8 cellular contexts compared by ENCODE assay signal in genomic region chr12:94621662-94622359, GRCh38. TPM values are rescaled to one million over a fixed set of nuclear protein-coding genes. Genes with fewer than 3 reads are reported as not detected.
DNase-seq lines count a peak whose midpoint lies in the region; TF ChIP-seq lines count a peak whose summit lies in the region.

No MANE protein-coding gene starts in this region.

- H3K4me2 ChIP-seq in OCI-LY3 (ENCODE audit: low read length) (peak overlapping the region; percentile 79), neural progenitor cell (no peak overlapping the region), H9 (ENCODE audit: insufficient read depth, insufficient read length, low read length) (no peak overlapping the region)

- H3K79me2 ChIP-seq in OCI-LY3 (ENCODE audit: low read length) = no peaks in the 10 kb centered on the region; the same call in 1 of the 2 replicates
- no peaks in the 10 kb centered on the region for H3K79me2 ChIP-seq in neural progenitor cell (ENCODE audit: low read depth)
- H3K79me2 ChIP-seq in H9 (ENCODE audit: insufficient read depth, low read length) = no peaks in the 10 kb centered on the region

- H4K5ac ChIP-seq in H9 (ENCODE audit: insufficient read length, low read depth, low read length) = no peak overlapping the region

- H2BK120ac ChIP-seq in H9 (ENCODE audit: low read depth, low read length, poor library complexity, severe bottlenecking) = no peak overlapping the region

- H2AK5ac ChIP-seq in H9 (ENCODE audit: insufficient read length, low read length) = no peak overlapping the region

- H3T11ph ChIP-seq in H9 (ENCODE audit: low read length) = no peak overlapping the region

- H3K27ac Mint-ChIP-seq in neural progenitor cell = peak overlapping the region; percentile 91
- no peak overlapping the region for H3K27ac Mint-ChIP-seq in H9

- TF ChIP-seq CTCF in HEK293 (tag by site-specific recombination; IDR thresholded peaks at IDR 0.05) = no peak
- TF ChIP-seq CTCF in OCI-LY3 (IDR thresholded peaks at IDR 0.05; ENCODE audit: low read depth, low read length) = no peak
- TF ChIP-seq CTCF in cardiac fibroblast (IDR thresholded peaks at IDR 0.05; ENCODE audit: low read depth, low read length) = no peak
- no peak for TF ChIP-seq CTCF in neural progenitor cell (IDR thresholded peaks at IDR 0.05)
- no peak for TF ChIP-seq CTCF in H9 (conservative IDR thresholded peaks at IDR 0.05)

- no peak overlapping the region for H2BK15ac ChIP-seq in H9 (ENCODE audit: low read depth, low read length)

- no peaks in the 10 kb centered on the region for H3F3A ChIP-seq in neural progenitor cell (ENCODE audit: low read depth)

- no peak overlapping the region for H3K4me3 Mint-ChIP-seq in neural progenitor cell
- no peak overlapping the region for H3K4me3 Mint-ChIP-seq in H9

- no peak overlapping the region for H3K23ac ChIP-seq in H9 (ENCODE audit: insufficient read length, low read depth, low read length)

- H3K4me1 ChIP-seq in HEK293 (ENCODE audit: control insufficient read depth, insufficient read depth, low read length) = peaks cover 26% of the 10 kb centered on the region
- H3K4me1 ChIP-seq in OCI-LY3 (ENCODE audit: low read length) = peaks cover 24% of the 10 kb centered on the region
- H3K4me1 ChIP-seq in neural progenitor cell = peaks cover 6% of the 10 kb centered on the region
- H3K4me1 ChIP-seq in H9 (ENCODE audit: insufficient read depth, low read length) = no peaks in the 10 kb centered on the region

- H3K9me3 Mint-ChIP-seq in neural progenitor cell (peaks cover 10% of the 10 kb centered on the region), H9 (peaks cover 6 to 7% of the 10 kb centered on the region in 2 experiments; a peak in 3 of 5 replicates)

- H4K8ac ChIP-seq in H9 (replicated peaks; ENCODE audit: insufficient read length, low read depth, low read length) = no peak overlapping the region

- H3K27me3 Mint-ChIP-seq in neural progenitor cell (ENCODE audit: insufficient read depth, low read depth) = peaks cover 2% of the 10 kb centered on the region
- peaks cover 1% of the 10 kb centered on the region; the same call in 1 of the 2 replicates for H3K27me3 Mint-ChIP-seq in H9 (ENCODE audit: low read depth)

- H2AFZ ChIP-seq in OCI-LY3 (ENCODE audit: low read depth, low read length) (0 out of 2 replicates have a peak overlapping the region, but pooled peaks have one; percentile 34), neural progenitor cell (replicated peaks) (no peak overlapping the region), H9 (ENCODE audit: low read length) (no peak overlapping the region)

- no CpG with 5 or more reads among the region's 7 CpGs for WGBS in H9 (ENCODE audit: extremely low coverage, insufficient read length, low lambda C conversion rate)

- H3K56ac ChIP-seq in H9 (ENCODE audit: insufficient read length, low read depth, low read length) = no peak overlapping the region

- H3K9ac ChIP-seq in OCI-LY3 (ENCODE audit: low read length) (peak overlapping the region; percentile 44; the same call in 1 of the 2 replicates), neural progenitor cell (no peak overlapping the region), H9 (ENCODE audit: extremely low read depth, insufficient read length, low read length) (no peak overlapping the region)

- H2BK5ac ChIP-seq in H9 (ENCODE audit: insufficient read length, low read length) = no peak overlapping the region

- no peaks in the 10 kb centered on the region for H3K36me3 ChIP-seq in HEK293 (ENCODE audit: control insufficient read depth in 2 of 2, insufficient read depth in 1 of 2, low read length in 2 of 2)
- H3K36me3 ChIP-seq in OCI-LY3 (replicated peaks; ENCODE audit: low read depth, low read length) = no peaks in the 10 kb centered on the region
- H3K36me3 ChIP-seq in neural progenitor cell = no peaks in the 10 kb centered on the region

- no peak overlapping the region for H3K18ac ChIP-seq in H9 (ENCODE audit: insufficient read length, low read depth, low read length)

- no peak overlapping the region for H3K27ac ChIP-seq in HEK293 (ENCODE audit: extremely low read depth, low read depth, low read length)
- peak overlapping the region; percentile 42 for H3K27ac ChIP-seq in OCI-LY3 (ENCODE audit: low read length)
- no peak overlapping the region for H3K27ac ChIP-seq in neural progenitor cell
- H3K27ac ChIP-seq in substantia nigra (ENCODE audit: low read depth, low read length, poor library complexity, severe bottlenecking) = no peak overlapping the region
- H3K27ac ChIP-seq in H9 (ENCODE audit: insufficient read length, low read depth, low read length) = no peak overlapping the region

- H3K4me1 Mint-ChIP-seq in neural progenitor cell (peaks cover 26% of the 10 kb centered on the region), H9 (peaks cover 0 to 3% of the 10 kb centered on the region in 2 experiments; a peak in 2 of 4 replicates)

- H4K20me1 ChIP-seq in OCI-LY3 (ENCODE audit: insufficient read depth, low read length) (no peaks in the 10 kb centered on the region), neural progenitor cell (ENCODE audit: low read depth) (no peaks in the 10 kb centered on the region), H9 (ENCODE audit: control insufficient read depth, insufficient read depth, insufficient read length) (no peaks in the 10 kb centered on the region)

- H3K4me3 ChIP-seq in HEK293 (ENCODE audit: low read depth, low read length) (no peak overlapping the region), OCI-LY3 (ENCODE audit: low read length) (peak overlapping the region; percentile 60), cardiac fibroblast (replicated peaks in 1 of 2; ENCODE audit: low read depth in 2 of 2, low read length in 2 of 2) (no peak overlapping the region), neural progenitor cell (no peak overlapping the region)

- CTCF ChIA-PET in HEK293 (lab: Yijun Ruan, JAX) = interaction anchor here (0.5 kb wide), 1 partner anchor 691 kb away, joined by 3 read pairs; no protein-coding TSS in a partner anchor

- peak; percentile 30 for DNase-seq in DMS 273 (lab: John Stamatoyannopoulos, UW; ENCODE audit: unreplicated experiment)
- DNase-seq in DMS 273 treated with DMSO at 0.1 percent for 48 hours (lab: John Stamatoyannopoulos, UW) = no peak
- peak; percentile 19 to 56 for DNase-seq in cardiac fibroblast (ENCODE audit: low read depth in 2 of 2)
- DNase-seq in neural progenitor cell (ENCODE audit: low spot score) = no peak
- no peak for DNase-seq in substantia nigra (lab: John Stamatoyannopoulos, UW)
- DNase-seq in H9 = no peak

- no peak overlapping the region for H4K91ac ChIP-seq in H9 (ENCODE audit: insufficient read length, low read depth, low read length)

- H3K79me1 ChIP-seq in H9 (ENCODE audit: insufficient read depth, low read depth, low read length, poor library complexity, severe bottlenecking) = no peaks in the 10 kb centered on the region

- H3K9me3 ChIP-seq in HEK293 (ENCODE audit: control insufficient read depth, insufficient read depth, low read depth, low read length) (no peaks in the 10 kb centered on the region), OCI-LY3 (ENCODE audit: insufficient read depth, low read length) (no peaks in the 10 kb centered on the region), neural progenitor cell (ENCODE audit: low read depth) (no peaks in the 10 kb centered on the region), H9 (ENCODE audit: control insufficient read depth, low read depth, low read length) (no peaks in the 10 kb centered on the region)

- no peaks in the 10 kb centered on the region for H3K27me3 ChIP-seq in OCI-LY3 (ENCODE audit: low read depth, low read length)
- no peaks in the 10 kb centered on the region for H3K27me3 ChIP-seq in neural progenitor cell
- no peaks in the 10 kb centered on the region for H3K27me3 ChIP-seq in H9 (ENCODE audit: insufficient read depth, low read length)

- no peak overlapping the region for H3K14ac ChIP-seq in H9 (ENCODE audit: insufficient read depth, low read length)

- H2BK20ac ChIP-seq in H9 (ENCODE audit: low read depth, low read length, poor library complexity, severe bottlenecking) = no peak overlapping the region

- H3K36me3 Mint-ChIP-seq in neural progenitor cell = no peaks in the 10 kb centered on the region
- H3K36me3 Mint-ChIP-seq in H9 (ENCODE audit: insufficient read depth in 1 of 3, low read depth in 3 of 3) = peaks cover 0 to 6% (median 0%) of the 10 kb centered on the region in 3 experiments; a peak in 3 of 7 replicates

- POLR2A ChIA-PET in HEK293 (lab: Yijun Ruan, JAX) = interaction anchor here (0.5 kb wide), 1 partner anchor 1711 kb away, joined by 3 read pairs; no protein-coding TSS in a partner anchor

- H3K4ac ChIP-seq in H9 (ENCODE audit: low read depth, low read length) = no peak overlapping the region

- H3K23me2 ChIP-seq in H9 (ENCODE audit: insufficient read length, low read depth, low read length, poor library complexity, severe bottlenecking) = no peaks in the 10 kb centered on the region

- no peak overlapping the region for H2BK12ac ChIP-seq in H9 (ENCODE audit: insufficient read length, low read depth, low read length)

TF ChIP-seq in HEK293, 187 proteins besides CTCF, POLR2A, EP300 and RAD21 (continues in another document):
- no peak for TF ChIP-seq ZNF146 (tag by site-specific recombination; IDR thresholded peaks at IDR 0.05)
- no peak for TF ChIP-seq ZXDB (tag by site-specific recombination; IDR thresholded peaks at IDR 0.05)
- TF ChIP-seq SCRT1 (tag by site-specific recombination; IDR thresholded peaks at IDR 0.05; ENCODE audit: borderline replicate concordance) = no peak
- no peak for TF ChIP-seq ZNF391 (tag by site-specific recombination; IDR thresholded peaks at IDR 0.05; ENCODE audit: borderline replicate concordance, low read depth)

RNA-seq across cellular contexts. Expression of gene TMCC3, which starts 28.5 kb away (rescaled TPM):
- total RNA-seq in neural progenitor cell (ENCODE audit: low replicate concordance) (7.2 and 9.5 TPM in 2 replicates), H9 (2021) (0.72 and 0.87 TPM in 2 replicates)

Comparison
In these comparisons a context has a peak if more than half of its experiments do, and no peak if none do; other contexts are left out.
1. DNase-seq: peak in DMS 273 (single experiment) and cardiac fibroblast (2 of 2); none in DMS 273 treated with DMSO at 0.1 percent for 48 hours (single experiment), neural progenitor cell (single experiment), substantia nigra (0 of 49) and H9 (single experiment).